16 cellular contexts compared by ENCODE assay signal in genomic region chr12:109738209-109738608, GRCh38. TPM values are rescaled to one million over a fixed set of nuclear protein-coding genes. Genes with fewer than 3 reads are reported as not detected.
DNase-seq lines count a peak whose midpoint lies in the region; ATAC-seq and TF ChIP-seq lines count a peak whose summit lies in the region.
"Had no signal": no experiment of that assay in that cellular context is flagged by ENCODE, and none has a peak within 500 bp of the region (broad histone marks: within the 10 kb centered on the region; RNA-seq: fewer than 3 reads in every experiment).

No MANE protein-coding gene starts in this region.

- H2BK12ac ChIP-seq in neuronal stem cell (ENCODE audit: low read length), result no peak overlapping the region

- H3K27me3 ChIP-seq in OCI-LY3 (ENCODE audit: low read depth, low read length) (no peaks in the 10 kb centered on the region), neuronal stem cell (ENCODE audit: control insufficient read depth in 3 of 3, insufficient read depth in 3 of 3, low read depth in 1 of 3, low read length in 3 of 3) (peaks cover 0 to 11% (median 0%) of the 10 kb centered on the region in 3 experiments)
- H3K27me3 ChIP-seq: ascending aorta; BLaER1 treated with 17β-estradiol and CSF1 and Interleukin-3, amounts not matched to agents 10 nM and 100 nM; colonic mucosa; thyroid gland had no signal

- H3K4ac ChIP-seq in neuronal stem cell (ENCODE audit: low read length), result no peak overlapping the region

- peak; percentile 30 for DNase-seq in CD14-positive monocyte (ENCODE audit: low spot score)
- DNase-seq in left ventricle myocardium superior, result peak; percentile 11
- no peak for DNase-seq in neuronal stem cell (ENCODE audit: low spot score)
- DNase-seq in RWPE1 (ENCODE audit: low spot score), result no peak
- no peak for DNase-seq in C1 segment of cervical spinal cord (lab: John Stamatoyannopoulos, UW)
- DNase-seq: activated CD4-positive, alpha-beta T cell treated with anti-CD3 and anti-CD28 coated beads, Interleukin-2, amount 50 U/mL, for 1 hour; colonic mucosa; NCI-H1048; SIG-M5; T1000; thyroid gland had no signal

- H3K4me1 Mint-ChIP-seq in CD14-positive monocyte, result no peaks in the 10 kb centered on the region

- no peak overlapping the region for H2BK120ac ChIP-seq in neuronal stem cell (ENCODE audit: low read depth, low read length)

- H2BK15ac ChIP-seq in neuronal stem cell (ENCODE audit: low read length), result no peak overlapping the region

- POLR2A ChIA-PET in RWPE1 (lab: Yijun Ruan, JAX; ENCODE audit: low non-redundant PET), result no interaction called here

- no peak overlapping the region for H4K8ac ChIP-seq in neuronal stem cell (ENCODE audit: low read depth, low read length)

- no peak overlapping the region for H3K18ac ChIP-seq in neuronal stem cell (ENCODE audit: low read length)

- H4K91ac ChIP-seq in neuronal stem cell (ENCODE audit: low read depth, low read length, poor library complexity), result no peak overlapping the region

- no peak for TF ChIP-seq CTCF in CD14-positive monocyte (IDR thresholded peaks at IDR 0.05)
- no peak for TF ChIP-seq CTCF in OCI-LY3 (IDR thresholded peaks at IDR 0.05; ENCODE audit: low read depth, low read length)
- no peak for TF ChIP-seq CTCF in RWPE1 (conservative IDR thresholded peaks at IDR 0.05; ENCODE audit: low read depth)

- intact Hi-C loops in CD14-positive monocyte (cut with micrococcal nuclease), result no loop called here
- intact Hi-C loops in left ventricle myocardium superior (cut with micrococcal nuclease), result no loop called here

- no CpG with 5 or more reads among the region's 4 CpGs for WGBS in neuronal stem cell (ENCODE audit: extremely low coverage in 2 of 2, insufficient read length in 2 of 2, insufficient replicate concordance in 1 of 2), 2 donors

- no peak overlapping the region for H3K4me3 Mint-ChIP-seq in CD14-positive monocyte

- H2AK5ac ChIP-seq in neuronal stem cell (ENCODE audit: low read depth, low read length), result peak overlapping the region; percentile 11

- H3K4me1 ChIP-seq in OCI-LY3 (ENCODE audit: low read length), result peaks cover 12% of the 10 kb centered on the region; the same call in 1 of the 2 replicates
- peaks cover 11 to 35% of the 10 kb centered on the region in 2 donors for H3K4me1 ChIP-seq in neuronal stem cell (ENCODE audit: control insufficient read depth in 2 of 2, insufficient read depth in 1 of 2, low read depth in 1 of 2, low read length in 2 of 2)
- H3K4me1 ChIP-seq: ascending aorta, colonic mucosa, thyroid gland had no signal

- CTCF ChIA-PET in RWPE1 (lab: Yijun Ruan, JAX), result interaction anchor here (0.6 kb wide), 1 partner anchor 310 kb away, joined by 9 read pairs; no protein-coding TSS in a partner anchor

- H3K23ac ChIP-seq in neuronal stem cell (ENCODE audit: low read depth, low read length, poor library complexity), result no peak overlapping the region

- no peak overlapping the region for H3K27ac Mint-ChIP-seq in CD14-positive monocyte

- H3K27ac ChIP-seq in OCI-LY3 (ENCODE audit: low read length) (no peak overlapping the region), neuronal stem cell (replicated peaks; ENCODE audit: low read length) (no peak overlapping the region), RWPE1 (no peak overlapping the region)
- H3K27ac ChIP-seq: ascending aorta; BLaER1 treated with 17β-estradiol and CSF1 and Interleukin-3, amounts not matched to agents 10 nM and 100 nM; colonic mucosa; thyroid gland had no signal

- peaks cover 0 to 5% (median 0%) of the 10 kb centered on the region in 7 donors for H3K9me3 Mint-ChIP-seq in CD14-positive monocyte

- no peak overlapping the region for H3K4me3 ChIP-seq in OCI-LY3 (ENCODE audit: low read length)
- no peak overlapping the region for H3K4me3 ChIP-seq in neuronal stem cell (ENCODE audit: low read length in 2 of 2)
- H3K4me3 ChIP-seq: ascending aorta; BLaER1 treated with 17β-estradiol and CSF1 and Interleukin-3, amounts not matched to agents 10 nM and 100 nM; colonic mucosa; K562; thyroid gland had no signal

- no peak overlapping the region for H2AFZ ChIP-seq in OCI-LY3 (ENCODE audit: low read depth, low read length)
- no peak overlapping the region for H2AFZ ChIP-seq in neuronal stem cell (ENCODE audit: low read length)

- peaks cover 10% of the 10 kb centered on the region for H3K79me1 ChIP-seq in neuronal stem cell (ENCODE audit: low read depth, low read length)

- no peaks in the 10 kb centered on the region for H3K9me3 ChIP-seq in OCI-LY3 (ENCODE audit: insufficient read depth, low read length)
- H3K9me3 ChIP-seq in neuronal stem cell (replicated peaks in 1 of 2; ENCODE audit: control insufficient read depth in 2 of 2, insufficient read depth in 1 of 2, low read depth in 1 of 2, low read length in 2 of 2), result no peaks in the 10 kb centered on the region
- H3K9me3 ChIP-seq: ascending aorta; BLaER1 treated with 17β-estradiol and CSF1 and Interleukin-3, amounts not matched to agents 10 nM and 100 nM; colonic mucosa; thyroid gland had no signal

- H3K27me3 Mint-ChIP-seq in CD14-positive monocyte (ENCODE audit: low read depth in 3 of 3), result peaks cover 27 to 34% (median 32%) of the 10 kb centered on the region in 3 donors

- H3K36me3 ChIP-seq in OCI-LY3 (replicated peaks; ENCODE audit: low read depth, low read length), result no peaks in the 10 kb centered on the region
- H3K36me3 ChIP-seq in neuronal stem cell (replicated peaks in 1 of 2; ENCODE audit: control insufficient read depth in 2 of 2, insufficient read depth in 2 of 2, low read length in 2 of 2), result no peaks in the 10 kb centered on the region
- H3K36me3 ChIP-seq: ascending aorta; BLaER1 treated with 17β-estradiol and CSF1 and Interleukin-3, amounts not matched to agents 10 nM and 100 nM; colonic mucosa; thyroid gland had no signal

- no peak for ATAC-seq in left ventricle myocardium superior
- ATAC-seq in HG03097 (IDR thresholded peaks at IDR 0.05; ENCODE audit: low FRiP score, unreplicated experiment), result no peak
- ATAC-seq: K562 had no signal

- H3K9ac ChIP-seq in OCI-LY3 (ENCODE audit: low read length), result no peak overlapping the region
- no peak overlapping the region for H3K9ac ChIP-seq in neuronal stem cell (ENCODE audit: low read depth, low read length, poor library complexity)
- H3K9ac ChIP-seq: BLaER1 treated with 17β-estradiol and CSF1 and Interleukin-3, amounts not matched to agents 10 nM and 100 nM had no signal

- no peaks in the 10 kb centered on the region for H3K36me3 Mint-ChIP-seq in CD14-positive monocyte

- H2BK5ac ChIP-seq in neuronal stem cell (ENCODE audit: low read length), result no peak overlapping the region

- H4K20me1 ChIP-seq in OCI-LY3 (ENCODE audit: insufficient read depth, low read length), result 0 out of 2 replicates have a peak, but pooled peaks cover 10% of the 10 kb centered on the region

- no peak overlapping the region for H3K14ac ChIP-seq in neuronal stem cell (ENCODE audit: low read length)

- no peaks in the 10 kb centered on the region for H3K79me2 ChIP-seq in OCI-LY3 (ENCODE audit: low read length)

- H3K4me2 ChIP-seq in OCI-LY3 (ENCODE audit: low read length), result peak overlapping the region; percentile 5; the same call in 1 of the 2 replicates
- no peak overlapping the region for H3K4me2 ChIP-seq in neuronal stem cell (ENCODE audit: insufficient read depth, low read length, poor library complexity, severe bottlenecking)
- H3K4me2 ChIP-seq: BLaER1 treated with 17β-estradiol and CSF1 and Interleukin-3, amounts not matched to agents 10 nM and 100 nM had no signal

RNA-seq across cellular contexts. Expression of gene FAM222A, which starts 24.6 kb away (rescaled TPM):
- not detected for polyA plus RNA-seq in CD14-positive monocyte
- total RNA-seq in left ventricle myocardium superior, result 25.7 TPM
- 14.4 TPM for polyA plus RNA-seq in neuronal stem cell (2013, experiment 1 of 2)
- 14.3 TPM for polyA plus RNA-seq in neuronal stem cell (2013, experiment 2 of 2)

Comparison
In these comparisons a context has a peak if more than half of its experiments do, and no peak if none do; other contexts are left out.
1. DNase-seq: peak in CD14-positive monocyte (single experiment) and left ventricle myocardium superior (single experiment); none in neuronal stem cell (single experiment), RWPE1 (single experiment) and C1 segment of cervical spinal cord (0 of 14).